In the genomic region with DNA sequence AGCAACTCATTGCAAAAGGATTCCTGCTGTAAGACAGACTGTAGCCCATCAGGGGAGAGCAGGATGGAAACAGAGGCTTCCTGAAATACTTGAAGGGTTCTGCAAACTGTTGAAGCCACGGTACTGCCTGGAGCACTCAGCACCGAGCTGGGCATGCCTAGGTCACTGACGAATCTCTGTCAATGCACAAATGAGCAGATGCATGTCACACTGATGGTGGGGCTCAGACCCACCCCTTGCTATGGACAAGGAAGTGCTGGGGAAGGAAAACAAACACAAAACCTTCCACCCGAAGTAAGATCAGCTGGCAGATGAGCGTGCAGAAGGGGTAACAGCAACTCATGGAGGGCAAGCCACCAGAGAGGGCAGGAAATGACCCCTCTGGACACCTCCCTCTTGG, we compare ENCODE assay signal across 1 cellular context.
TF ChIP-seq lines count a peak whose summit lies in the region.

No MANE protein-coding gene starts in this region.

TF ChIP-seq in WTC11, 78 proteins besides CTCF, POLR2A, EP300 and RAD21 (continued from another document):
- TF ChIP-seq KAT7 (CRISPR knock-in tag; IDR thresholded peaks at IDR 0.05; ENCODE audit: borderline replicate concordance), result no peak
